ENCODE assay signal across 8 cellular contexts in genomic region chrX:155768036-155768769, GRCh38.
DNase-seq lines count a peak whose midpoint lies in the region; ATAC-seq, FAIRE-seq and TF ChIP-seq lines count a peak whose summit lies in the region.

No MANE protein-coding gene starts in this region.

- H3K36me3 Mint-ChIP-seq in stimulated activated naive CD8-positive, alpha-beta T cell treated with anti-CD3 and anti-CD28 coated beads, Interleukin-15, Interleukin-2, amounts not matched to agents 100 ng/mL and 50 ng/mL, for 24 hours (ENCODE audit: low read depth) = no peaks in the 10 kb centered on the region

- no peak for TF ChIP-seq CTCF in brain microvascular endothelial cell (IDR thresholded peaks at IDR 0.05; ENCODE audit: low read depth, low read length, missing control alignments)
- no peak for TF ChIP-seq CTCF in left lung (IDR thresholded peaks at IDR 0.05)

- no peaks in the 10 kb centered on the region for H3K27me3 Mint-ChIP-seq in stimulated activated naive CD8-positive, alpha-beta T cell treated with anti-CD3 and anti-CD28 coated beads, Interleukin-15, Interleukin-2, amounts not matched to agents 100 ng/mL and 50 ng/mL, for 24 hours

- H3K27ac ChIP-seq in brain microvascular endothelial cell = no peak overlapping the region
- H3K27ac ChIP-seq in left lung = no peak overlapping the region

- H3K27ac Mint-ChIP-seq in stimulated activated naive CD8-positive, alpha-beta T cell treated with anti-CD3 and anti-CD28 coated beads, Interleukin-15, Interleukin-2, amounts not matched to agents 100 ng/mL and 50 ng/mL, for 24 hours = no peak overlapping the region

- peaks cover 2% of the 10 kb centered on the region for H3K9me3 Mint-ChIP-seq in stimulated activated naive CD8-positive, alpha-beta T cell treated with anti-CD3 and anti-CD28 coated beads, Interleukin-15, Interleukin-2, amounts not matched to agents 100 ng/mL and 50 ng/mL, for 24 hours

- H3K4me1 ChIP-seq in left lung = no peaks in the 10 kb centered on the region

- H3K4me3 Mint-ChIP-seq in stimulated activated naive CD8-positive, alpha-beta T cell treated with anti-CD3 and anti-CD28 coated beads, Interleukin-15, Interleukin-2, amounts not matched to agents 100 ng/mL and 50 ng/mL, for 24 hours = peak overlapping the region; percentile 53

- H3K4me1 Mint-ChIP-seq in stimulated activated naive CD8-positive, alpha-beta T cell treated with anti-CD3 and anti-CD28 coated beads, Interleukin-15, Interleukin-2, amounts not matched to agents 100 ng/mL and 50 ng/mL, for 24 hours (ENCODE audit: low read depth) = peaks cover 7% of the 10 kb centered on the region

- intact Hi-C loops in left lung (cut with DNase I) = no loop called here

- H3K4me3 ChIP-seq in brain microvascular endothelial cell (ENCODE audit: low read depth, low read length) (peak overlapping the region; percentile 55), left lung (peak overlapping the region in 1 of 2 donors; percentile 16)

- no peaks in the 10 kb centered on the region for H3K36me3 ChIP-seq in brain microvascular endothelial cell (replicated peaks)
- H3K36me3 ChIP-seq in left lung = no peaks in the 10 kb centered on the region

- no peak for ATAC-seq in stimulated activated naive CD8-positive, alpha-beta T cell treated with anti-CD3 and anti-CD28 coated beads, Interleukin-15, Interleukin-2, amounts not matched to agents 100 U/mL and 50 U/mL, for 24 hours
- peak; percentile 18 for ATAC-seq in left lung
- no peak for ATAC-seq in GM18861 (IDR thresholded peaks at IDR 0.05; ENCODE audit: unreplicated experiment)

- in situ Hi-C loops in brain microvascular endothelial cell (cut with HindIII; ENCODE audit: low pct_ligation_motif_present, low sequenced_read_pairs) = no loop called here

- H3K9me3 ChIP-seq in left lung = no peaks in the 10 kb centered on the region

- no peak for DNase-seq in stimulated activated naive CD8-positive, alpha-beta T cell treated with anti-CD3 and anti-CD28 coated beads, Interleukin-15, Interleukin-2, amounts not matched to agents 100 U/mL and 50 U/mL, for 24 hours
- peak; percentile 13 for DNase-seq in brain microvascular endothelial cell
- DNase-seq in left lung = peak in 1 of 2 donors; percentile 53
- DNase-seq in frontal cortex (ENCODE audit: low spot score in 2 of 2) = no peak
- DNase-seq in NCI-H187 treated with DMSO at 0.1 percent for 48 hours (lab: John Stamatoyannopoulos, UW) = no peak
- no peak for DNase-seq in RCC 7860 (ENCODE audit: low spot score)

- H3K27me3 ChIP-seq in brain microvascular endothelial cell (replicated peaks) = no peaks in the 10 kb centered on the region
- H3K27me3 ChIP-seq in left lung = no peaks in the 10 kb centered on the region

- no peak for FAIRE-seq in frontal cortex (lab: Jason Lieb, UNC)
- FAIRE-seq in RCC 7860 (lab: Jason Lieb, UNC) = no peak
